10 cellular contexts compared by ENCODE assay signal in genomic region chr6:9482030-9482731, GRCh38.
DNase-seq lines count a peak whose midpoint lies in the region; ATAC-seq and TF ChIP-seq lines count a peak whose summit lies in the region.
"Had no signal": no experiment of that assay in that cellular context is flagged by ENCODE, and none has a peak within 500 bp of the region (broad histone marks: within the 10 kb centered on the region; RNA-seq: fewer than 3 reads in every experiment).

No MANE protein-coding gene starts in this region.

- intact Hi-C loops in Calu3 (cut with micrococcal nuclease; ENCODE audit: unreplicated experiment) (no loop called here), mammary epithelial cell (cut with micrococcal nuclease) (no loop called here), uterus (cut with DNase I; ENCODE audit: low total_unique reads) (no loop called here)
- intact Hi-C loops in activated T-helper 2 cell treated with anti-CD3 and anti-CD28 coated beads, Interferon-gamma antibody, Interleukin-2, Interleukin-4, amounts not matched to agents 10 μg/mL and 5 μg/mL and 100 μg/mL, durations not matched to agents 14 hours and 24 hours and 36 hours (cut with micrococcal nuclease) = no loop called here

- H3K27ac ChIP-seq in HUES6 (ENCODE audit: low read depth, low read length) (peak overlapping the region; percentile 91), mammary epithelial cell (ENCODE audit: insufficient read depth, low read depth, low read length) (peak overlapping the region; percentile 52), uterus (no peak overlapping the region)
- H3K27ac ChIP-seq: gastrocnemius medialis had no signal

- H3K36me3 Mint-ChIP-seq in Calu3 (ENCODE audit: insufficient read depth, unreplicated experiment) = peaks cover 5% of the 10 kb centered on the region
- no peaks in the 10 kb centered on the region for H3K36me3 Mint-ChIP-seq in activated CD8-positive, alpha-beta T cell treated with anti-CD3 and anti-CD28 coated beads, Interleukin-2, amount 10 ng/mL, durations not matched to agents 7 days and 5 days (ENCODE audit: low read depth)
- H3K36me3 Mint-ChIP-seq in activated T-helper 2 cell treated with anti-CD3 and anti-CD28 coated beads, Interferon-gamma antibody, Interleukin-2, Interleukin-4, amounts not matched to agents 10 μg/mL and 5 μg/mL and 100 μg/mL, durations not matched to agents 14 hours and 24 hours and 36 hours (ENCODE audit: low read depth) = no peaks in the 10 kb centered on the region

- H3K9ac ChIP-seq in HUES6 (ENCODE audit: low read length) = no peak overlapping the region
- H3K9ac ChIP-seq in mammary epithelial cell (ENCODE audit: insufficient read depth, low read length) = no peak overlapping the region

- no peaks in the 10 kb centered on the region for H3K9me3 Mint-ChIP-seq in Calu3 (ENCODE audit: low read depth, unreplicated experiment)
- peaks cover 5% of the 10 kb centered on the region for H3K9me3 Mint-ChIP-seq in activated CD8-positive, alpha-beta T cell treated with anti-CD3 and anti-CD28 coated beads, Interleukin-2, amount 10 ng/mL, durations not matched to agents 7 days and 5 days (ENCODE audit: insufficient read depth)
- no peaks in the 10 kb centered on the region for H3K9me3 Mint-ChIP-seq in activated T-helper 2 cell treated with anti-CD3 and anti-CD28 coated beads, Interferon-gamma antibody, Interleukin-2, Interleukin-4, amounts not matched to agents 10 μg/mL and 5 μg/mL and 100 μg/mL, durations not matched to agents 14 hours and 24 hours and 36 hours

- H3K4me3 ChIP-seq in HUES6 (ENCODE audit: low read depth, low read length) = peak overlapping the region; percentile 12; the same call in 1 of the 2 replicates
- no peak overlapping the region for H3K4me3 ChIP-seq in mammary epithelial cell (replicated peaks in 1 of 3; ENCODE audit: insufficient read depth in 1 of 3, low read depth in 2 of 3, low read length in 3 of 3)
- no peak overlapping the region for H3K4me3 ChIP-seq in uterus
- H3K4me3 ChIP-seq: gastrocnemius medialis had no signal

- H3K79me2 ChIP-seq in mammary epithelial cell (ENCODE audit: insufficient read depth, low read length) = no peaks in the 10 kb centered on the region

- H4K20me1 ChIP-seq in mammary epithelial cell (ENCODE audit: insufficient read depth, low read length) = no peaks in the 10 kb centered on the region

- POLR2A ChIA-PET in activated CD8-positive, alpha-beta T cell treated with anti-CD3 and anti-CD28 coated beads, Interleukin-2, amount 10 ng/mL, durations not matched to agents 7 days and 5 days (lab: Charles Lee) = no interaction called here

- no peak for ATAC-seq in activated CD8-positive, alpha-beta T cell treated with anti-CD3 and anti-CD28 coated beads, Interleukin-2, amount 10 ng/mL, durations not matched to agents 7 days and 5 days
- ATAC-seq: gastrocnemius medialis, right cardiac atrium had no signal

- peak overlapping the region; percentile 74 for H2AFZ ChIP-seq in mammary epithelial cell (ENCODE audit: low read depth, low read length)

- no peaks in the 10 kb centered on the region for H3K27me3 ChIP-seq in HUES6 (ENCODE audit: control insufficient read depth, insufficient read depth, low read length)
- H3K27me3 ChIP-seq in mammary epithelial cell (ENCODE audit: insufficient read depth, low read length) = no peaks in the 10 kb centered on the region
- H3K27me3 ChIP-seq in uterus = no peaks in the 10 kb centered on the region
- H3K27me3 ChIP-seq: gastrocnemius medialis had no signal

- TF ChIP-seq POLR2A in uterus (IDR thresholded peaks at IDR 0.05) = no peak

- H3K4me1 Mint-ChIP-seq in Calu3 (ENCODE audit: low read depth, unreplicated experiment) = peaks cover 13% of the 10 kb centered on the region
- no peaks in the 10 kb centered on the region for H3K4me1 Mint-ChIP-seq in activated CD8-positive, alpha-beta T cell treated with anti-CD3 and anti-CD28 coated beads, Interleukin-2, amount 10 ng/mL, durations not matched to agents 7 days and 5 days (ENCODE audit: low read depth)
- H3K4me1 Mint-ChIP-seq in activated T-helper 2 cell treated with anti-CD3 and anti-CD28 coated beads, Interferon-gamma antibody, Interleukin-2, Interleukin-4, amounts not matched to agents 10 μg/mL and 5 μg/mL and 100 μg/mL, durations not matched to agents 14 hours and 24 hours and 36 hours (ENCODE audit: low read depth) = no peaks in the 10 kb centered on the region

- dilution Hi-C loops in mammary epithelial cell (cut with HindIII; ENCODE audit: low sequenced_read_pairs) = no loop called here

- CTCF ChIA-PET in Calu3 (lab: Charles Lee) (interaction anchor here (0.5 to 0.9 kb wide), 2 partner anchors 499 to 1922 kb away, joined by 3 read pairs; no protein-coding TSS in a partner anchor), mammary epithelial cell (lab: Charles Lee; ENCODE audit: low non-redundant PET) (no interaction called here)
- CTCF ChIA-PET in activated CD8-positive, alpha-beta T cell treated with anti-CD3 and anti-CD28 coated beads, Interleukin-2, amount 10 ng/mL, durations not matched to agents 7 days and 5 days (lab: Charles Lee) = no interaction called here

- H3K4me1 ChIP-seq in HUES6 (ENCODE audit: control insufficient read depth, insufficient read depth, low read length) = peaks cover 20% of the 10 kb centered on the region
- peaks cover 22% of the 10 kb centered on the region for H3K4me1 ChIP-seq in mammary epithelial cell (ENCODE audit: insufficient read depth, low read length)
- no peaks in the 10 kb centered on the region for H3K4me1 ChIP-seq in uterus
- H3K4me1 ChIP-seq: gastrocnemius medialis had no signal

- peak; percentile 27 for DNase-seq in Calu3
- DNase-seq in mammary epithelial cell = peak; percentile 90
- DNase-seq in middle frontal gyrus (ENCODE audit: extremely low spot score, low spot score) = peak; percentile 9
- DNase-seq in activated CD8-positive, alpha-beta T cell treated with anti-CD3 and anti-CD28 coated beads, Interleukin-2, amount 10 ng/mL, durations not matched to agents 7 days and 5 days = no peak
- no peak for DNase-seq in activated T-helper 2 cell treated with anti-CD3 and anti-CD28 coated beads, Interferon-gamma antibody, Interleukin-2, Interleukin-4, amounts not matched to agents 10 μg/mL and 5 μg/mL and 100 μg/mL, durations not matched to agents 14 hours and 24 hours and 36 hours (ENCODE audit: low spot score)
- no peak for DNase-seq in uterus
- DNase-seq in activated gamma-delta T cell treated with Interleukin-2 at 50 U/mL for 16 hours = no peak
- DNase-seq: gastrocnemius medialis, right cardiac atrium had no signal

- no peak for TF ChIP-seq CTCF in Calu3 (IDR thresholded peaks at IDR 0.05; ENCODE audit: unreplicated experiment)
- no peak for TF ChIP-seq CTCF in mammary epithelial cell (conservative IDR thresholded peaks at IDR 0.05 in 1 of 2, IDR thresholded peaks at IDR 0.05 in 1 of 2; ENCODE audit: extremely low read depth in 1 of 2, insufficient read depth in 1 of 2, low read depth in 1 of 2, low read length in 2 of 2)
- TF ChIP-seq CTCF in uterus (IDR thresholded peaks at IDR 0.05) = no peak

- peak overlapping the region; percentile 92 for H3K27ac Mint-ChIP-seq in Calu3 (ENCODE audit: unreplicated experiment)
- H3K27ac Mint-ChIP-seq in activated CD8-positive, alpha-beta T cell treated with anti-CD3 and anti-CD28 coated beads, Interleukin-2, amount 10 ng/mL, durations not matched to agents 7 days and 5 days = no peak overlapping the region
- H3K27ac Mint-ChIP-seq in activated T-helper 2 cell treated with anti-CD3 and anti-CD28 coated beads, Interferon-gamma antibody, Interleukin-2, Interleukin-4, amounts not matched to agents 10 μg/mL and 5 μg/mL and 100 μg/mL, durations not matched to agents 14 hours and 24 hours and 36 hours = no peak overlapping the region

- H3K4me2 ChIP-seq in mammary epithelial cell (ENCODE audit: insufficient read depth, low read depth, low read length) = peak overlapping the region; percentile 57

- BruUV-seq in Calu3 (replicated peaks; lab: Mats Ljungman, UMichigan) (no TSS peak), mammary epithelial cell (replicated peaks; lab: Mats Ljungman, UMichigan) (no TSS peak)

- in situ Hi-C loops in mammary epithelial cell (cut with MboI; ENCODE audit: low sequenced_read_pairs in 2 of 2) = no loop called here

- H3K4me3 Mint-ChIP-seq in Calu3 (ENCODE audit: low read depth, unreplicated experiment) = peak overlapping the region; percentile 42
- no peak overlapping the region for H3K4me3 Mint-ChIP-seq in activated CD8-positive, alpha-beta T cell treated with anti-CD3 and anti-CD28 coated beads, Interleukin-2, amount 10 ng/mL, durations not matched to agents 7 days and 5 days
- no peak overlapping the region for H3K4me3 Mint-ChIP-seq in activated T-helper 2 cell treated with anti-CD3 and anti-CD28 coated beads, Interferon-gamma antibody, Interleukin-2, Interleukin-4, amounts not matched to agents 10 μg/mL and 5 μg/mL and 100 μg/mL, durations not matched to agents 14 hours and 24 hours and 36 hours (ENCODE audit: low read depth)

- H3K27me3 Mint-ChIP-seq in Calu3 (ENCODE audit: unreplicated experiment) = no peaks in the 10 kb centered on the region
- no peaks in the 10 kb centered on the region for H3K27me3 Mint-ChIP-seq in activated CD8-positive, alpha-beta T cell treated with anti-CD3 and anti-CD28 coated beads, Interleukin-2, amount 10 ng/mL, durations not matched to agents 7 days and 5 days (ENCODE audit: low read depth)
- no peaks in the 10 kb centered on the region for H3K27me3 Mint-ChIP-seq in activated T-helper 2 cell treated with anti-CD3 and anti-CD28 coated beads, Interferon-gamma antibody, Interleukin-2, Interleukin-4, amounts not matched to agents 10 μg/mL and 5 μg/mL and 100 μg/mL, durations not matched to agents 14 hours and 24 hours and 36 hours (ENCODE audit: low read depth)

- H3K9me3 ChIP-seq in HUES6 (ENCODE audit: control insufficient read depth, insufficient read depth, low read depth, low read length) (no peaks in the 10 kb centered on the region), mammary epithelial cell (replicated peaks; ENCODE audit: insufficient read depth, low read length) (no peaks in the 10 kb centered on the region), uterus (no peaks in the 10 kb centered on the region)
- H3K9me3 ChIP-seq: gastrocnemius medialis had no signal

- 28% methylated on average over 5 of the region's 5 CpGs for WGBS in mammary epithelial cell (ENCODE audit: low coverage, missing lambda C conversion rate)

- no peaks in the 10 kb centered on the region for H3K36me3 ChIP-seq in HUES6 (ENCODE audit: control insufficient read depth, insufficient read depth, low read length)
- H3K36me3 ChIP-seq in mammary epithelial cell (ENCODE audit: insufficient read depth, low read length) = no peaks in the 10 kb centered on the region
- no peaks in the 10 kb centered on the region for H3K36me3 ChIP-seq in uterus
- H3K36me3 ChIP-seq: gastrocnemius medialis had no signal

Comparison
In these comparisons a context has a peak if more than half of its experiments do, and no peak if none do; other contexts are left out.
1. DNase-seq: peak in Calu3 (single experiment), mammary epithelial cell (single experiment) and middle frontal gyrus (single experiment); none in activated CD8-positive, alpha-beta T cell treated with anti-CD3 and anti-CD28 coated beads, Interleukin-2, amount 10 ng/mL, durations not matched to agents 7 days and 5 days (single experiment), activated T-helper 2 cell treated with anti-CD3 and anti-CD28 coated beads, Interferon-gamma antibody, Interleukin-2, Interleukin-4, amounts not matched to agents 10 μg/mL and 5 μg/mL and 100 μg/mL, durations not matched to agents 14 hours and 24 hours and 36 hours (single experiment), uterus (0 of 2) and activated gamma-delta T cell treated with Interleukin-2 at 50 U/mL for 16 hours (single experiment).
2. H3K27ac ChIP-seq: peak in HUES6 (single experiment) and mammary epithelial cell (single experiment); none in uterus (0 of 2).